15 cellular contexts compared by ENCODE assay signal in genomic region chr19:34505321-34506025, GRCh38.
"Had no signal": no experiment of that assay in that cellular context is flagged by ENCODE, and none has a peak within 500 bp of the region (broad histone marks: within the 10 kb centered on the region; RNA-seq: fewer than 3 reads in every experiment).

No MANE protein-coding gene starts in this region.

- H3K36me3 Mint-ChIP-seq: activated naive CD8-positive, alpha-beta T cell; naive B cell had no signal

- H3K27ac Mint-ChIP-seq: activated naive CD8-positive, alpha-beta T cell had no signal

- H3K4me3 Mint-ChIP-seq: activated naive CD8-positive, alpha-beta T cell; naive B cell had no signal

- DNase-seq: activated CD4-positive, alpha-beta T cell treated with anti-CD3 and anti-CD28 coated beads for 1 hour; activated CD4-positive, alpha-beta T cell treated with anti-CD3 and anti-CD28 coated beads, Interleukin-2, amount 50 U/mL, for 48 hours; activated gamma-delta T cell treated with Interleukin-2 at 50 U/mL for 16 hours; amniotic stem cell; caudate nucleus; colonic mucosa; esophagus squamous epithelium; hypothalamus; kidney glomerular epithelial cell; naive B cell; stimulated activated CD4-positive, alpha-beta T cell treated with anti-CD3 and anti-CD28 coated beads, Interleukin-4, amount 100 ng/mL, for 24 hours; stimulated activated naive CD4-positive, alpha-beta T cell treated with Interleukin-2 at 50 U/mL for 16 hours; substantia nigra; transverse colon had no signal
